Comparison of ENCODE assay signal across 24 cellular contexts in genomic region chr1:231926933-231927332, GRCh38.
"Had no signal": no experiment of that assay in that cellular context is flagged by ENCODE, and none has a peak within 500 bp of the region (broad histone marks: within the 10 kb centered on the region; RNA-seq: fewer than 3 reads in every experiment).

No MANE protein-coding gene starts in this region.

- H3K27ac ChIP-seq: hepatocyte, pancreas, prostate gland, skin epidermis, suprapubic skin, uterus had no signal

- H3K4me3 ChIP-seq: hepatocyte, lung, pancreas, prostate gland, right lobe of liver, skin epidermis, stomach, suprapubic skin, tibial nerve, uterus had no signal

- H2AFZ ChIP-seq: hepatocyte had no signal

- H3K36me3 ChIP-seq: pancreas, prostate gland, right lobe of liver, stomach, suprapubic skin, tibial nerve, uterus had no signal

- H3K79me2 ChIP-seq: hepatocyte had no signal

- DNase-seq: head of caudate nucleus; islet precursor cell; mesendoderm; naive thymus-derived CD8-positive, alpha-beta T cell; nucleus accumbens; pancreas; posterior cingulate gyrus; retina; right lobe of liver; stimulated activated CD4-positive, alpha-beta T cell treated with anti-CD3 and anti-CD28 coated beads, Interleukin-12 subunit alpha, Interleukin-12 subunit beta, amount 100 ng/mL, for 4 hours; stimulated activated CD4-positive, alpha-beta T cell treated with anti-CD3 and anti-CD28 coated beads, Interleukin-15, amount 100 ng/mL, for 24 hours; stimulated activated CD4-positive, alpha-beta T cell treated with anti-CD3 and anti-CD28 coated beads, Interleukin-2, amount 100 ng/mL, for 24 hours; stimulated activated CD4-positive, alpha-beta T cell treated with anti-CD3 and anti-CD28 coated beads, Interleukin-4, amount 100 ng/mL, for 1 hour; stimulated activated naive B cell treated with anti-CD40 and anti-IgM and Interleukin-4, amounts not matched to agents 10 μg/mL and 1 μg/mL and 100 μg/mL, for 72 hours; stimulated activated naive CD8-positive, alpha-beta T cell treated with anti-CD3 and anti-CD28 coated beads, Interleukin-15, Interleukin-2, amounts not matched to agents 100 U/mL and 50 U/mL, for 24 hours; stomach; uterus had no signal

- H3K27me3 ChIP-seq: hepatocyte, right lobe of liver, suprapubic skin, tibial nerve, uterus had no signal

- H3K4me1 ChIP-seq: pancreas, prostate gland, right lobe of liver, uterus had no signal

- ATAC-seq: left lobe of liver; naive thymus-derived CD8-positive, alpha-beta T cell; pancreas; right lobe of liver; stimulated activated naive B cell treated with anti-CD40 and anti-IgM and Interleukin-4, amounts not matched to agents 10 μg/mL and 1 μg/mL and 100 μg/mL, for 72 hours had no signal

- H3K9me3 ChIP-seq: pancreas, prostate gland, right lobe of liver, suprapubic skin had no signal

- H3K4me2 ChIP-seq: hepatocyte had no signal
